27 cellular contexts compared by ENCODE assay signal in genomic region chr9:136351237-136351800, GRCh38. TPM values are rescaled to one million over a fixed set of nuclear protein-coding genes. Genes with fewer than 3 reads are reported as not detected.
"Had no signal": no experiment of that assay in that cellular context is flagged by ENCODE, and none has a peak within 500 bp of the region (broad histone marks: within the 10 kb centered on the region; RNA-seq: fewer than 3 reads in every experiment).

No MANE protein-coding gene starts in this region.

- H3K27me3 ChIP-seq: brain microvascular endothelial cell had no signal

- H3K27ac ChIP-seq: brain microvascular endothelial cell had no signal

- ATAC-seq: activated CD8-positive, alpha-beta T cell treated with anti-CD3 and anti-CD28 coated beads, Interleukin-2, amount 10 ng/mL, durations not matched to agents 7 days and 5 days; activated T-cell treated with anti-CD3 and anti-CD28 coated beads, Interleukin-2, amount 50 U/mL, for 4 hours; Panc1 had no signal

- DNase-seq: activated CD4-positive, alpha-beta T cell treated with anti-CD3 and anti-CD28 coated beads, Interleukin-2, amount 10 ng/mL, durations not matched to agents 7 days and 5 days; activated CD4-positive, alpha-beta T cell treated with anti-CD3 and anti-CD28 coated beads, Interleukin-2, amount 50 U/mL, for 48 hours; activated CD8-positive, alpha-beta memory T cell treated with anti-CD3 and anti-CD28 coated beads, Interleukin-2, amount 50 U/mL, for 4 hours; activated CD8-positive, alpha-beta T cell treated with anti-CD3 and anti-CD28 coated beads, Interleukin-2, amount 10 ng/mL, durations not matched to agents 7 days and 5 days; activated gamma-delta T cell treated with Interleukin-2 at 50 U/mL for 16 hours; activated naive CD8-positive, alpha-beta T cell treated with anti-CD3 and anti-CD28 coated beads for 36 hours; activated T-cell treated with anti-CD3 and anti-CD28 coated beads for 4 hours; activated T-cell treated with anti-CD3 and anti-CD28 coated beads, Interleukin-2, amount 50 U/mL, for 4 hours; amniotic stem cell; aorta; brain microvascular endothelial cell; central memory CD4-positive, alpha-beta T cell; Kasumi-1; KG1; MM.1S; MV-4-11; NCI-H1092; NCI-H1436 treated with DMSO at 0.1 percent for 48 hours; NCI-H1694 treated with DMSO at 0.1 percent for 48 hours; NCI-H2029; NCI-H345; NCI-H524 treated with DMSO at 0.1 percent for 48 hours had no signal

- FAIRE-seq: TTC549 had no signal

RNA-seq across cellular contexts. Expression of gene CARD9, which starts 22.1 kb away (rescaled TPM):
- total RNA-seq: RPMI7951, SK-MEL-5 had no signal

RNA-seq across cellular contexts. Expression of gene CCDC187, which starts 47.4 kb away (rescaled TPM):
- total RNA-seq: activated CD4-positive, alpha-beta T cell treated with anti-CD3 and anti-CD28 coated beads, Interleukin-2, amount 10 ng/mL, durations not matched to agents 7 days and 5 days; activated CD8-positive, alpha-beta T cell treated with anti-CD3 and anti-CD28 coated beads, Interleukin-2, amount 10 ng/mL, durations not matched to agents 7 days and 5 days; activated naive CD8-positive, alpha-beta T cell treated with anti-CD3 and anti-CD28 coated beads for 36 hours; activated T-helper 1 cell treated with anti-CD3 and anti-CD28 coated beads, Interleukin-12 subunit alpha, Interleukin-12 subunit beta, Interleukin-2, Interleukin-4 antibody, amounts not matched to agents 30 ng/mL and 10 ng/mL and 1 ng/mL, durations not matched to agents 14 hours and 24 hours and 36 hours; aorta; RPMI7951; SK-MEL-5 had no signal
- polyA plus RNA-seq: aorta had no signal
